In the genomic region with DNA sequence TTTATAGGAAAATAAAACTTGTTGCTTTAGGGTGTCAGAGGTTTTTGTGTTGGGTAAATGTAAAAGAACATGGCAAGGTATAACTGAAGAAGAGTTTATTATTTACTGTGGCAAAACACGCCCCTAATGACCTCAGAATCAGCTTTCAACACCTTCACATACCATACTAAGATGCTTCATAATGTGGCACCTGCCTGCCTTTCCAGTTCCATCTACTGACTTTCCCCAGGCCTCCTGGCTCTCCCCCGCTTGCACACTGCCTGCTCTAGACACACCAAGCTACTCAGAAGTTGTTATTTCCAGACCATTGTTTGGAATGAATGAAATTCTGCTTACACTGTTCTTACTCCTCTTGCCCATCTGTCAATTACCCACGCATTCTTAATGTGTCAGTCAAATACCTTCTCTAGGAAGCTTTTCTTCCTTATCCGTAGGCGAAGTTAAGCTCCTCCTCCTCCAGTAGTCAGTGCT, we compare ENCODE assay signal across 10 cellular contexts. TPM values are rescaled to one million over a fixed set of nuclear protein-coding genes. Genes with fewer than 3 reads are reported as not detected.
DNase-seq lines count a peak whose midpoint lies in the region; ATAC-seq and TF ChIP-seq lines count a peak whose summit lies in the region.
"Had no signal": no experiment of that assay in that cellular context is flagged by ENCODE, and none has a peak within 500 bp of the region (broad histone marks: within the 10 kb centered on the region; RNA-seq: fewer than 3 reads in every experiment).

No MANE protein-coding gene starts in this region.

- no peaks in the 10 kb centered on the region for H3K36me3 ChIP-seq in BLaER1

- H3K27me3 Mint-ChIP-seq in HFFc6 (ENCODE audit: insufficient read depth) = no peaks in the 10 kb centered on the region
- peaks cover 3% of the 10 kb centered on the region for H3K27me3 Mint-ChIP-seq in brain
- H3K27me3 Mint-ChIP-seq in naive B cell = peaks cover 27 to 40% (median 33%) of the 10 kb centered on the region in 3 donors

- no peak overlapping the region for H3K27ac ChIP-seq in BLaER1

- ATAC-seq in naive B cell (ENCODE audit: low read depth in 2 of 2) = no peak
- no peak for ATAC-seq in GM21619 (IDR thresholded peaks at IDR 0.05; ENCODE audit: unreplicated experiment)
- no peak for ATAC-seq in GM21717 (IDR thresholded peaks at IDR 0.05; ENCODE audit: unreplicated experiment)
- ATAC-seq in HG03175 (IDR thresholded peaks at IDR 0.05; ENCODE audit: unreplicated experiment) = no peak

- H3K9me3 Mint-ChIP-seq in HFFc6 = no peaks in the 10 kb centered on the region
- peaks cover 0 to 4% (median 0%) of the 10 kb centered on the region in 5 experiments for H3K9me3 Mint-ChIP-seq in brain
- no peaks in the 10 kb centered on the region for H3K9me3 Mint-ChIP-seq in naive B cell

- H3K4me3 Mint-ChIP-seq in HFFc6 = peak overlapping the region; percentile 86
- H3K4me3 Mint-ChIP-seq in brain = peak overlapping the region; percentile 74 to 89 (median 77)
- H3K4me3 Mint-ChIP-seq in naive B cell = peak overlapping the region in 6 of 8 donors; percentile 12 to 61 (median 24)

- peaks cover 12% of the 10 kb centered on the region for H3K4me1 ChIP-seq in BLaER1

- DNase-seq in HFFc6 (no peak), naive B cell (no peak), AG08396 (ENCODE audit: low spot score) (no peak)
- DNase-seq: amygdala, MV-4-11 had no signal

- TF ChIP-seq CTCF in HFFc6 (IDR thresholded peaks at IDR 0.05) (no peak), brain (conservative IDR thresholded peaks at IDR 0.05) (no peak)

- peaks cover 19% of the 10 kb centered on the region for H3K27me3 ChIP-seq in BLaER1

- H3K36me3 Mint-ChIP-seq in HFFc6 (ENCODE audit: low read depth) (no peaks in the 10 kb centered on the region), brain (peaks cover 3% of the 10 kb centered on the region), naive B cell (no peaks in the 10 kb centered on the region)

- H3K9ac ChIP-seq in BLaER1 = no peak overlapping the region

- peak overlapping the region; percentile 89; the same call in 1 of the 2 replicates for H3K4me2 ChIP-seq in BLaER1

- no peak overlapping the region for H3K4me3 ChIP-seq in BLaER1

- no peaks in the 10 kb centered on the region for H4K20me1 ChIP-seq in BLaER1

- H3K27ac Mint-ChIP-seq in HFFc6 = no peak overlapping the region
- H3K27ac Mint-ChIP-seq in brain = peak overlapping the region in 4 of 5 experiments; percentile 4 to 62 (median 24)
- no peak overlapping the region for H3K27ac Mint-ChIP-seq in naive B cell

- H3K4me1 Mint-ChIP-seq in HFFc6 (ENCODE audit: low read depth) (peaks cover 23% of the 10 kb centered on the region), brain (peaks cover 29% of the 10 kb centered on the region), naive B cell (peaks cover 5 to 10% (median 7%) of the 10 kb centered on the region in 3 donors)

- no peaks in the 10 kb centered on the region for H3K9me3 ChIP-seq in BLaER1

RNA-seq across cellular contexts. Expression of a gene that starts 1.8 kb away (rescaled TPM):
- 10 to 100 TPM in 2 of 6 experiments, 1 to 10 TPM in 4; 7.2 to 11.2 (median 9.4) TPM for total RNA-seq in HFFc6 (2021; fragmentation: NEBNext Ultra II Directional; extraction: Animal tissue kit (Norgen Biotek cat#: 25700))
- 10.6 TPM for polyA plus RNA-seq in brain (ENCODE audit: insufficient read depth, low read depth, low replicate concordance)
- polyA plus RNA-seq in naive B cell (ENCODE audit: low read depth in 6 of 6) = 1 to 10 TPM in 2 of 6 donors, under 1 TPM in 3, not detected in 1; 0.34 to 2.8 (median 0.58) TPM

Comparison
In these comparisons a context has a peak if more than half of its experiments do, and no peak if none do; other contexts are left out.
1. H3K27ac Mint-ChIP-seq: peak in brain (4 of 5); none in HFFc6 (single experiment) and naive B cell (0 of 6).
2. H3K4me3 Mint-ChIP-seq: peak in every context shown above with its lines; median percentile 86 in HFFc6; 77 in brain; 24 in naive B cell.